In the genomic region with DNA sequence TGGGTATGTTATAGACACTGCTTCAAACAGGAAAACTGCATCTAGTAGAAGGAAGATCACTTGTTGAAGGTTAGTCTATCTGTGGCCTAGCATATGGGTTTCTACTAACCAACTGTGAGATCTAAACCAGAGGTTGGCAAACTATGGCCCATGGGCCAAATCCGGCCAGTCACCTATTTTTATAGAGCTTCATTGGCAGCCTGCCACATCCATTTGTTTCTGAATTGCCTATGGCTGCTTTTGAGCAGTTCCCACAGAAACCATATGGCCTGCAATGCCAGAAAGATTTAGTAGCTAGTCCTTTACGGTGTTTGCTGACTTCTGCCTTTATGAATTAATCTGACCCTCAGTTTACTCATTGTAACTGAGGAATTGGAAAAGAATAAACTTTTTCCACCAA, we compare ENCODE assay signal across 16 cellular contexts.
DNase-seq lines count a peak whose midpoint lies in the region; ATAC-seq, FAIRE-seq and TF ChIP-seq lines count a peak whose summit lies in the region.
"Had no signal": no experiment of that assay in that cellular context is flagged by ENCODE, and none has a peak within 500 bp of the region (broad histone marks: within the 10 kb centered on the region; RNA-seq: fewer than 3 reads in every experiment).

No MANE protein-coding gene starts in this region.

- H3K27me3 Mint-ChIP-seq in astrocyte (ENCODE audit: low read depth, unreplicated experiment) = no peaks in the 10 kb centered on the region

- no peaks in the 10 kb centered on the region for H4K20me1 ChIP-seq in astrocyte (ENCODE audit: insufficient read depth, low read length)

- peaks cover 3% of the 10 kb centered on the region for H3K4me1 ChIP-seq in astrocyte (ENCODE audit: insufficient read depth, low read length)
- no peaks in the 10 kb centered on the region for H3K4me1 ChIP-seq in small intestine (ENCODE audit: control insufficient read depth in 2 of 2, insufficient read depth in 1 of 2, low read depth in 1 of 2, low read length in 1 of 2)
- H3K4me1 ChIP-seq: pancreas had no signal

- no peaks in the 10 kb centered on the region for H3K9me3 Mint-ChIP-seq in astrocyte (ENCODE audit: unreplicated experiment)
- H3K9me3 Mint-ChIP-seq: activated B cell treated with CpG ODN at 0.5 μM for 24 hours had no signal

- peak; percentile 60 for FAIRE-seq in astrocyte (lab: Jason Lieb, UNC)
- no peak for FAIRE-seq in small intestine (lab: Jason Lieb, UNC)
- FAIRE-seq: bronchial epithelial cell, keratinocyte, pancreas had no signal

- H3K4me2 ChIP-seq in astrocyte (ENCODE audit: low read length) = no peak overlapping the region

- 26 to 50% (median 29%) methylated on average over 2 of the region's 2 CpGs for WGBS in small intestine, 3 donors

- no peaks in the 10 kb centered on the region for H3K36me3 ChIP-seq in astrocyte (ENCODE audit: insufficient read depth, low read length)
- H3K36me3 ChIP-seq in small intestine (ENCODE audit: control insufficient read depth in 2 of 2, insufficient read depth in 2 of 2, low read length in 2 of 2) = no peaks in the 10 kb centered on the region
- H3K36me3 ChIP-seq: pancreas had no signal

- H3K79me2 ChIP-seq in astrocyte (ENCODE audit: insufficient read depth, low read length) = peaks cover 13% of the 10 kb centered on the region

- no peak overlapping the region for H3K27ac Mint-ChIP-seq in astrocyte (ENCODE audit: unreplicated experiment)
- H3K27ac Mint-ChIP-seq: activated B cell treated with CpG ODN at 0.5 μM for 24 hours had no signal

- H3K27ac ChIP-seq in astrocyte (ENCODE audit: low read depth, low read length) (no peak overlapping the region), small intestine (ENCODE audit: low read depth in 1 of 2, low read length in 1 of 2) (no peak overlapping the region)
- H3K27ac ChIP-seq: pancreas had no signal

- no peak for TF ChIP-seq CTCF in astrocyte (IDR thresholded peaks at IDR 0.05; ENCODE audit: insufficient read depth, low read depth, low read length)

- H3K9me3 ChIP-seq in astrocyte (ENCODE audit: insufficient read depth, low read depth, low read length) (no peaks in the 10 kb centered on the region), small intestine (ENCODE audit: control insufficient read depth, low read depth) (no peaks in the 10 kb centered on the region)
- H3K9me3 ChIP-seq: pancreas had no signal

- H3K4me3 Mint-ChIP-seq in astrocyte (ENCODE audit: unreplicated experiment) = no peak overlapping the region
- H3K4me3 Mint-ChIP-seq: activated B cell treated with CpG ODN at 0.5 μM for 24 hours had no signal

- DNase-seq in NCI-H524 (lab: John Stamatoyannopoulos, UW) = peak; percentile 4 to 35
- DNase-seq in NCI-H524 treated with DMSO at 0.1 percent for 48 hours (lab: John Stamatoyannopoulos, UW) = no peak
- DNase-seq in NCI-H1092 (lab: John Stamatoyannopoulos, UW) = peak; percentile 6
- DNase-seq in astrocyte (ENCODE audit: low read depth) = no peak
- peak; percentile 37 for DNase-seq in small intestine
- DNase-seq in stimulated activated CD4-positive, alpha-beta T cell treated with anti-CD3 and anti-CD28 coated beads, Interleukin-12 subunit alpha, Interleukin-12 subunit beta, amount 100 ng/mL, for 4 hours = no peak
- DNase-seq in HUDEP-2 (lab: John Stamatoyannopoulos, UW; ENCODE audit: unreplicated experiment in 76 of 76) = no peak
- DNase-seq: activated B cell treated with CpG ODN at 0.5 μM for 24 hours; activated CD8-positive, alpha-beta memory T cell treated with anti-CD3 and anti-CD28 coated beads, Interleukin-2, amount 50 U/mL, for 4 hours; activated naive CD4-positive, alpha-beta T cell treated with anti-CD3 and anti-CD28 coated beads, Interleukin-2, amount 50 U/mL, for 16 hours; glutamatergic neuron; pancreas; stimulated activated CD4-positive, alpha-beta T cell treated with anti-CD3 and anti-CD28 coated beads, Interleukin-15, amount 100 ng/mL, for 24 hours had no signal

- H3K9ac ChIP-seq in astrocyte (ENCODE audit: low read length) = no peak overlapping the region

- H3K36me3 Mint-ChIP-seq in astrocyte (ENCODE audit: low read depth, unreplicated experiment) = no peaks in the 10 kb centered on the region

- no peaks in the 10 kb centered on the region for H3K27me3 ChIP-seq in astrocyte (ENCODE audit: insufficient read depth, low read length)
- no peaks in the 10 kb centered on the region for H3K27me3 ChIP-seq in small intestine (ENCODE audit: control insufficient read depth in 2 of 2, insufficient read depth in 2 of 2, low read length in 2 of 2)
- H3K27me3 ChIP-seq: pancreas had no signal

- no peaks in the 10 kb centered on the region for H3K4me1 Mint-ChIP-seq in astrocyte (ENCODE audit: low read depth, unreplicated experiment)
- H3K4me1 Mint-ChIP-seq: activated B cell treated with CpG ODN at 0.5 μM for 24 hours had no signal

- H3K4me3 ChIP-seq in astrocyte (ENCODE audit: insufficient read depth, low read depth, low read length) = no peak overlapping the region
- no peak overlapping the region for H3K4me3 ChIP-seq in small intestine (ENCODE audit: low read depth in 1 of 2, low read length in 2 of 2)
- H3K4me3 ChIP-seq: pancreas had no signal

- no peak for ATAC-seq in GM18861 (IDR thresholded peaks at IDR 0.05; ENCODE audit: unreplicated experiment)
- ATAC-seq: pancreas had no signal

- no peak overlapping the region for H2AFZ ChIP-seq in astrocyte (ENCODE audit: low read depth, low read length)

Comparison
In these comparisons a context has a peak if more than half of its experiments do, and no peak if none do; other contexts are left out.
1. DNase-seq: peak in NCI-H524 (2 of 2), NCI-H1092 (single experiment) and small intestine (single experiment); none in NCI-H524 treated with DMSO at 0.1 percent for 48 hours (single experiment), astrocyte (single experiment), stimulated activated CD4-positive, alpha-beta T cell treated with anti-CD3 and anti-CD28 coated beads, Interleukin-12 subunit alpha, Interleukin-12 subunit beta, amount 100 ng/mL, for 4 hours (single experiment) and HUDEP-2 (0 of 76).